15 cellular contexts compared by ENCODE assay signal in the genomic region with DNA sequence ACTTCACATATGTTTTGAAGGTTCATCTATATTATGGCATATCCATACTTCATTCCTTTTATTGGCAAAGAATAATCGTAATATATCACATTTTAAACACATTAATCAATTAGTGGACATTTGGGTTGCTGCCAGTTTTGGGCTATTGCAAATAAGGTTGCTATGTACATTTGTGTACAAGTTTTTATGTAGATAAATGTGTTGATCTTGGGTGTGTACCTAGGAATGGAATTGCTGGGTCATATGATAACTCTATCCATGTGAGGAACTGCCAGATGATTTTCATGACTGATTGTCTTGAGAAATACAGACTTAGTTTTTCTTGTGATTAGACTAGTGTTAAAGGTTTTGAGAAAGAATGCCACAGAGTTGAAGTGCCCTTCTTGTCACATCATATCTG.
DNase-seq lines count a peak whose midpoint lies in the region; ATAC-seq and TF ChIP-seq lines count a peak whose summit lies in the region.
"Had no signal": no experiment of that assay in that cellular context is flagged by ENCODE, and none has a peak within 500 bp of the region (broad histone marks: within the 10 kb centered on the region; RNA-seq: fewer than 3 reads in every experiment).

No MANE protein-coding gene starts in this region.

- intact Hi-C loops in left colon (cut with DNase I, micrococcal nuclease) (no loop called here), sigmoid colon (cut with DNase I) (no loop called here)

- no peak overlapping the region for H3K9ac ChIP-seq in adipocyte (ENCODE audit: low read length)
- H3K9ac ChIP-seq: BLaER1 treated with 17β-estradiol and CSF1 and Interleukin-3, amounts not matched to agents 10 nM and 100 nM had no signal

- DNase-seq in adipocyte (ENCODE audit: low read depth) (peak; percentile 4), erythroblast (lab: John Stamatoyannopoulos, UW) (peak; percentile 57 to 77), left colon (no peak), sigmoid colon (no peak), OCI-M2 (lab: John Stamatoyannopoulos, UW; ENCODE audit: unreplicated experiment) (no peak)
- no peak for DNase-seq in activated CD4-positive, alpha-beta T cell treated with anti-CD3 and anti-CD28 coated beads for 1 hour
- no peak for DNase-seq in activated naive CD4-positive, alpha-beta T cell treated with Interleukin-2 at 50 U/mL for 16 hours
- DNase-seq: 8988T; CD4-positive, CD25-positive, alpha-beta regulatory T cell; DMS53; GF-D8 had no signal

- TF ChIP-seq EP300 in sigmoid colon (IDR thresholded peaks at IDR 0.05): no peak

- TF ChIP-seq POLR2A in erythroblast (IDR thresholded peaks at IDR 0.05; ENCODE audit: low read length) (no peak), sigmoid colon (IDR thresholded peaks at IDR 0.05) (no peak)

- H3K36me3 ChIP-seq in adipocyte (ENCODE audit: control insufficient read depth, insufficient read depth, low read length, severe bottlenecking) (no peaks in the 10 kb centered on the region), sigmoid colon (no peaks in the 10 kb centered on the region)

- no peak overlapping the region for H3K4me3 ChIP-seq in adipocyte (ENCODE audit: low read length)
- H3K4me3 ChIP-seq in sigmoid colon: no peak overlapping the region
- H3K4me3 ChIP-seq: BLaER1 treated with 17β-estradiol and CSF1 and Interleukin-3, amounts not matched to agents 10 nM and 100 nM; HAP-1 had no signal

- WGBS in sigmoid colon, 2 donors: 27 to 66% methylated on average over 1 of the region's 1 CpG

- H3K27me3 ChIP-seq in adipocyte (replicated peaks; ENCODE audit: control insufficient read depth, insufficient read depth, low read length) (peaks cover 9% of the 10 kb centered on the region), sigmoid colon (no peaks in the 10 kb centered on the region)
- H3K27me3 ChIP-seq: BLaER1 treated with 17β-estradiol and CSF1 and Interleukin-3, amounts not matched to agents 10 nM and 100 nM had no signal

- 0 out of 2 replicates have a peak overlapping the region, but pooled peaks have one; percentile 17 for H3K27ac ChIP-seq in 22Rv1
- H3K27ac ChIP-seq in sigmoid colon: no peak overlapping the region
- H3K27ac ChIP-seq: BLaER1 treated with 17β-estradiol and CSF1 and Interleukin-3, amounts not matched to agents 10 nM and 100 nM had no signal

- peaks cover 6% of the 10 kb centered on the region for H3K4me1 ChIP-seq in adipocyte (ENCODE audit: control insufficient read depth, insufficient read depth, low read length)
- no peaks in the 10 kb centered on the region for H3K4me1 ChIP-seq in sigmoid colon
- H3K4me1 ChIP-seq: HAP-1 had no signal

- peak; percentile 37 for ATAC-seq in left colon
- ATAC-seq: HepG2 had no signal

- H3K9me3 ChIP-seq in adipocyte (ENCODE audit: control insufficient read depth, low read length) (no peaks in the 10 kb centered on the region), sigmoid colon (no peaks in the 10 kb centered on the region)
- H3K9me3 ChIP-seq: BLaER1 treated with 17β-estradiol and CSF1 and Interleukin-3, amounts not matched to agents 10 nM and 100 nM; HAP-1 had no signal

- no peak for TF ChIP-seq CTCF in 22Rv1 (IDR thresholded peaks at IDR 0.05)
- TF ChIP-seq CTCF in sigmoid colon (IDR thresholded peaks at IDR 0.05): no peak

Comparison
In these comparisons a context has a peak if more than half of its experiments do, and no peak if none do; other contexts are left out.
1. DNase-seq: peak in adipocyte (single experiment) and erythroblast (2 of 2); none in left colon (0 of 2), sigmoid colon (single experiment), activated CD4-positive, alpha-beta T cell treated with anti-CD3 and anti-CD28 coated beads for 1 hour (single experiment), OCI-M2 (single experiment) and activated naive CD4-positive, alpha-beta T cell treated with Interleukin-2 at 50 U/mL for 16 hours (single experiment).